Comparison of ENCODE assay signal across 12 cellular contexts in genomic region chr1:17333081-17333480, GRCh38. TPM values are rescaled to one million over a fixed set of nuclear protein-coding genes. Genes with fewer than 3 reads are reported as not detected.
"Had no signal": no experiment of that assay in that cellular context is flagged by ENCODE, and none has a peak within 500 bp of the region (broad histone marks: within the 10 kb centered on the region; RNA-seq: fewer than 3 reads in every experiment).

No MANE protein-coding gene starts in this region.

- H3K4me2 ChIP-seq: KMS-11 had no signal

- ATAC-seq: HCT116 had no signal

- H3K9me3 ChIP-seq: HAP-1 had no signal

- H3K27ac ChIP-seq: GM23248, KMS-11 had no signal

- H3K4me3 Mint-ChIP-seq: HFFc6 had no signal

- H2AFZ ChIP-seq: GM23248 had no signal

- FAIRE-seq: HTR-8/SVneo had no signal

- H3K4me1 ChIP-seq: HAP-1 had no signal

- H3K4me3 ChIP-seq: GM23248, HAP-1 had no signal

- DNase-seq: GM23248, GOT3, H7, HFFc6, IMR-90, KBM-7 had no signal

- H3K27ac Mint-ChIP-seq: HFFc6 had no signal

- H3K36me3 ChIP-seq: HAP-1 had no signal

- H3K9ac ChIP-seq: GM23248, KMS-11 had no signal

RNA-seq across cellular contexts. Expression of gene PADI4, which starts 25.1 kb away (rescaled TPM):
- total RNA-seq: GM23248, HFFc6, HT-29, IMR-90 had no signal
- polyA plus RNA-seq: GM23248, IMR-90 had no signal

RNA-seq across cellular contexts. Expression of gene PADI6, which starts 38.9 kb away (rescaled TPM):
- total RNA-seq: GM23248, H4, H7, HFFc6, HT-29, IMR-90 had no signal
- polyA plus RNA-seq: GM23248, IMR-90 had no signal
